In the genomic region with DNA sequence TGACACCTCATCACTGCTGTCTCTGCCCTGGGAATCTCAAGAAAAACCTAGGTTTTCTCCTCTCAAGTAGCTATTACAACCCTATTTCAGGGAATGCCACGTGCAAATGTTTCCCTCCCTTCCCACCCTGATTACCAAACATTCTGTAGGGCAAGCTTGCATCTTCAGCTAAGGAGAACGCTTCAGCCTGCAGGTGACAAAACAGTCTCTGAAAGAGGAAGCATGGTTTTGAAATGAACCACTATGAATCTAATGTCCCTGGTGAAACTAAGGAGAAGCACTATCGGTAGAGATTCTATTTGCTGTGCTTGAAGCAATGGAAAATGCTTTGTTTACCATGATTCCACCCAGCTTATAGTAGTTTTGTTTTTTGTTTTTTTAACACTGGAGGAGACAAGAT, we compare ENCODE assay signal across 15 cellular contexts.
A peak's percentile ranks its signal among the peaks of the same experiment; 100 is the strongest.
DNase-seq lines count a peak whose midpoint lies in the region; ATAC-seq and TF ChIP-seq lines count a peak whose summit lies in the region.
"Had no signal": no experiment of that assay in that cellular context is flagged by ENCODE, and none has a peak within 500 bp of the region (broad histone marks: within the 10 kb centered on the region; RNA-seq: fewer than 3 reads in every experiment).

No MANE protein-coding gene starts in this region.

- peak; percentile 45 for DNase-seq in GF-D8 (lab: John Stamatoyannopoulos, UW)
- peak; percentile 8 for DNase-seq in OCI-M1 (lab: John Stamatoyannopoulos, UW)
- no peak for DNase-seq in activated CD8-positive, alpha-beta T cell treated with anti-CD3 and anti-CD28 coated beads for 36 hours
- DNase-seq in DMS79 treated with DMSO at 0.1 percent for 48 hours (lab: John Stamatoyannopoulos, UW): no peak
- no peak for DNase-seq in activated gamma-delta T cell (lab: John Stamatoyannopoulos, UW)
- DNase-seq in CD4-positive, alpha-beta memory T cell: no peak
- DNase-seq: activated naive CD4-positive, alpha-beta T cell treated with Interleukin-2 at 50 U/mL for 16 hours; left ventricle myocardium superior; NCI-H1092; PC-9 had no signal

- no peaks in the 10 kb centered on the region for H3K36me3 ChIP-seq in neutrophil
- H3K36me3 ChIP-seq in CD4-positive, alpha-beta memory T cell (ENCODE audit: insufficient read depth, low read length): peaks cover 26% of the 10 kb centered on the region
- H3K36me3 ChIP-seq: breast epithelium had no signal

- POLR2A ChIA-PET in activated CD8-positive, alpha-beta T cell treated with anti-CD3 and anti-CD28 coated beads for 36 hours (lab: Charles Lee): interaction anchor here (0.7 kb wide), 1 partner anchor 14 kb away, joined by 3 read pairs; no protein-coding TSS in a partner anchor
- POLR2A ChIA-PET in CD4-positive, alpha-beta memory T cell (lab: Charles Lee; ENCODE audit: partially characterized antibody): no interaction called here

- no peaks in the 10 kb centered on the region for H3K4me1 Mint-ChIP-seq in activated CD8-positive, alpha-beta T cell treated with anti-CD3 and anti-CD28 coated beads for 36 hours (ENCODE audit: low read depth)
- no peaks in the 10 kb centered on the region for H3K4me1 Mint-ChIP-seq in CD4-positive, alpha-beta memory T cell

- peaks cover 22 to 28% of the 10 kb centered on the region in 2 experiments for H3K4me1 ChIP-seq in neutrophil (ENCODE audit: control insufficient read depth in 1 of 2, insufficient read depth in 1 of 2, low read depth in 1 of 2, low read length in 1 of 2)
- no peaks in the 10 kb centered on the region for H3K4me1 ChIP-seq in CD4-positive, alpha-beta memory T cell (ENCODE audit: insufficient read depth, low read length)
- H3K4me1 ChIP-seq: breast epithelium had no signal

- ATAC-seq in HG02884 (IDR thresholded peaks at IDR 0.05; ENCODE audit: unreplicated experiment): peak; percentile 61
- ATAC-seq in activated CD8-positive, alpha-beta T cell treated with anti-CD3 and anti-CD28 coated beads for 36 hours: no peak
- ATAC-seq: left ventricle myocardium superior had no signal

- CTCF ChIA-PET in activated CD8-positive, alpha-beta T cell treated with anti-CD3 and anti-CD28 coated beads for 36 hours (lab: Charles Lee): no interaction called here
- CTCF ChIA-PET in CD4-positive, alpha-beta memory T cell (lab: Charles Lee; ENCODE audit: partially characterized antibody): no interaction called here

- no peak overlapping the region for H3K4me3 ChIP-seq in neutrophil (ENCODE audit: low read depth in 1 of 2, low read length in 1 of 2)
- H3K4me3 ChIP-seq in CD4-positive, alpha-beta memory T cell (ENCODE audit: low read length in 2 of 2): no peak overlapping the region
- H3K4me3 ChIP-seq: PC-9, skin epidermis had no signal

- H3K4me3 Mint-ChIP-seq in activated CD8-positive, alpha-beta T cell treated with anti-CD3 and anti-CD28 coated beads for 36 hours: no peak overlapping the region
- no peak overlapping the region for H3K4me3 Mint-ChIP-seq in CD4-positive, alpha-beta memory T cell

- H3K27ac Mint-ChIP-seq in activated CD8-positive, alpha-beta T cell treated with anti-CD3 and anti-CD28 coated beads for 36 hours: no peak overlapping the region
- H3K27ac Mint-ChIP-seq in CD4-positive, alpha-beta memory T cell: no peak overlapping the region

- no peaks in the 10 kb centered on the region for H3K27me3 ChIP-seq in neutrophil
- H3K27me3 ChIP-seq in CD4-positive, alpha-beta memory T cell (ENCODE audit: insufficient read depth, low read length): no peaks in the 10 kb centered on the region
- H3K27me3 ChIP-seq: breast epithelium had no signal

- TF ChIP-seq CTCF in neutrophil (IDR thresholded peaks at IDR 0.05): no peak
- TF ChIP-seq CTCF in activated CD8-positive, alpha-beta T cell treated with anti-CD3 and anti-CD28 coated beads for 36 hours (IDR thresholded peaks at IDR 0.05): no peak

- H3K36me3 Mint-ChIP-seq in activated CD8-positive, alpha-beta T cell treated with anti-CD3 and anti-CD28 coated beads for 36 hours (ENCODE audit: low read depth): peaks cover 19% of the 10 kb centered on the region
- peaks cover 37 to 43% of the 10 kb centered on the region in 2 donors for H3K36me3 Mint-ChIP-seq in CD4-positive, alpha-beta memory T cell

- H3K27me3 Mint-ChIP-seq in activated CD8-positive, alpha-beta T cell treated with anti-CD3 and anti-CD28 coated beads for 36 hours: no peaks in the 10 kb centered on the region
- H3K27me3 Mint-ChIP-seq in CD4-positive, alpha-beta memory T cell: no peaks in the 10 kb centered on the region

- no peaks in the 10 kb centered on the region for H3K9me3 ChIP-seq in neutrophil
- H3K9me3 ChIP-seq in CD4-positive, alpha-beta memory T cell (ENCODE audit: control insufficient read depth in 1 of 2, low read length in 2 of 2): no peaks in the 10 kb centered on the region
- H3K9me3 ChIP-seq: breast epithelium had no signal

- H3K27ac ChIP-seq in neutrophil: peak overlapping the region; percentile 63
- no peak overlapping the region for H3K27ac ChIP-seq in CD4-positive, alpha-beta memory T cell (ENCODE audit: low read depth, low read length)
- H3K27ac ChIP-seq: PC-9, VCaP had no signal

- H3K9me3 Mint-ChIP-seq in activated CD8-positive, alpha-beta T cell treated with anti-CD3 and anti-CD28 coated beads for 36 hours: no peaks in the 10 kb centered on the region
- H3K9me3 Mint-ChIP-seq in CD4-positive, alpha-beta memory T cell: no peaks in the 10 kb centered on the region

- intact Hi-C loops in activated CD8-positive, alpha-beta T cell treated with anti-CD3 and anti-CD28 coated beads for 36 hours (cut with micrococcal nuclease): no loop called here
- intact Hi-C loops in CD4-positive, alpha-beta memory T cell (cut with micrococcal nuclease): no loop called here

Comparison
In these comparisons a context has a peak if more than half of its experiments do, and no peak if none do; other contexts are left out.
1. DNase-seq: peak in GF-D8 (single experiment) and OCI-M1 (single experiment); none in activated CD8-positive, alpha-beta T cell treated with anti-CD3 and anti-CD28 coated beads for 36 hours (single experiment), DMS79 treated with DMSO at 0.1 percent for 48 hours (single experiment), activated gamma-delta T cell (single experiment) and CD4-positive, alpha-beta memory T cell (0 of 5).